8 cellular contexts compared by ENCODE assay signal in genomic region chrX:118839334-118839958, GRCh38. TPM values are rescaled to one million over a fixed set of nuclear protein-coding genes. Genes with fewer than 3 reads are reported as not detected.
DNase-seq lines count a peak whose midpoint lies in the region; ATAC-seq and TF ChIP-seq lines count a peak whose summit lies in the region.

No MANE protein-coding gene starts in this region.

- CTCF ChIA-PET in activated CD8-positive, alpha-beta memory T cell treated with anti-CD3 and anti-CD28 coated beads, Interleukin-2, amount 10 ng/mL, durations not matched to agents 7 days and 5 days (lab: Charles Lee), result interaction anchor here (0.7 to 1.7 kb wide), 12 partner anchors 8 to 379 kb away, joined by 3 to 13 read pairs (median 3); partner anchors contain the start of genes LONRF3 and ZCCHC12

- H3K4me1 Mint-ChIP-seq in activated CD8-positive, alpha-beta memory T cell treated with anti-CD3 and anti-CD28 coated beads, Interleukin-2, amount 10 ng/mL, durations not matched to agents 7 days and 5 days, result peaks cover 1% of the 10 kb centered on the region
- H3K4me1 Mint-ChIP-seq in endothelial cell (ENCODE audit: unreplicated experiment), result no peaks in the 10 kb centered on the region

- H3K4me3 ChIP-seq in H7 (ENCODE audit: insufficient read depth, low read depth, low read length), result peak overlapping the region; percentile 47

- H3K4me3 Mint-ChIP-seq in activated CD8-positive, alpha-beta memory T cell treated with anti-CD3 and anti-CD28 coated beads, Interleukin-2, amount 10 ng/mL, durations not matched to agents 7 days and 5 days, result peak overlapping the region; percentile 24
- H3K4me3 Mint-ChIP-seq in endothelial cell (ENCODE audit: unreplicated experiment), result no peak overlapping the region

- H3K27me3 ChIP-seq in H7 (ENCODE audit: control insufficient read depth, insufficient read depth, low read length), result peaks cover 16% of the 10 kb centered on the region

- H3K36me3 Mint-ChIP-seq in activated CD8-positive, alpha-beta memory T cell treated with anti-CD3 and anti-CD28 coated beads, Interleukin-2, amount 10 ng/mL, durations not matched to agents 7 days and 5 days, result no peaks in the 10 kb centered on the region
- no peaks in the 10 kb centered on the region for H3K36me3 Mint-ChIP-seq in endothelial cell (ENCODE audit: low read depth, unreplicated experiment)

- H3K27me3 Mint-ChIP-seq in activated CD8-positive, alpha-beta memory T cell treated with anti-CD3 and anti-CD28 coated beads, Interleukin-2, amount 10 ng/mL, durations not matched to agents 7 days and 5 days, result peaks cover 23% of the 10 kb centered on the region
- no peaks in the 10 kb centered on the region for H3K27me3 Mint-ChIP-seq in endothelial cell (ENCODE audit: unreplicated experiment)

- in situ Hi-C loops in Caki2 (cut with HindIII; ENCODE audit: low pct_unique_long_range_greater_than_20kb, low sequenced_read_pairs), result no loop called here

- no peaks in the 10 kb centered on the region for H3K9me3 Mint-ChIP-seq in activated CD8-positive, alpha-beta memory T cell treated with anti-CD3 and anti-CD28 coated beads, Interleukin-2, amount 10 ng/mL, durations not matched to agents 7 days and 5 days (ENCODE audit: low read depth)
- no peaks in the 10 kb centered on the region for H3K9me3 Mint-ChIP-seq in endothelial cell (ENCODE audit: unreplicated experiment)

- DNase-seq in Caki2 (ENCODE audit: low read depth), result peak; percentile 73
- DNase-seq in H7, result peak; percentile 96
- DNase-seq in NCI-H2227 treated with DMSO at 0.1 percent for 48 hours (lab: John Stamatoyannopoulos, UW), result peak; percentile 58
- peak; percentile 66 for DNase-seq in activated CD8-positive, alpha-beta memory T cell treated with anti-CD3 and anti-CD28 coated beads, Interleukin-2, amount 10 ng/mL, durations not matched to agents 7 days and 5 days
- peak; percentile 72 for DNase-seq in endothelial cell (ENCODE audit: low spot score)
- DNase-seq in mesenteric fat pad (ENCODE audit: low spot score), result peak; percentile 91
- DNase-seq in stimulated activated CD8-positive, alpha-beta memory T cell treated with anti-CD3 and anti-CD28 coated beads, Interleukin-12 subunit alpha, Interleukin-12 subunit beta, amount 100 ng/mL, for 4 hours (ENCODE audit: low read depth), result peak; percentile 30
- DNase-seq in SHP77 treated with DMSO at 0.1 percent for 48 hours (lab: John Stamatoyannopoulos, UW), result no peak

- peak; percentile 65 for ATAC-seq in activated CD8-positive, alpha-beta memory T cell treated with anti-CD3 and anti-CD28 coated beads, Interleukin-2, amount 10 ng/mL, durations not matched to agents 7 days and 5 days

- no peaks in the 10 kb centered on the region for H3K36me3 ChIP-seq in H7 (replicated peaks; ENCODE audit: control insufficient read depth, insufficient read depth, low read length)

- no peak overlapping the region for H3K27ac Mint-ChIP-seq in activated CD8-positive, alpha-beta memory T cell treated with anti-CD3 and anti-CD28 coated beads, Interleukin-2, amount 10 ng/mL, durations not matched to agents 7 days and 5 days
- no peak overlapping the region for H3K27ac Mint-ChIP-seq in endothelial cell (ENCODE audit: unreplicated experiment)

- peak; percentile 74 for TF ChIP-seq CTCF in endothelial cell (IDR thresholded peaks at IDR 0.05; ENCODE audit: unreplicated experiment)

RNA-seq across cellular contexts. Expression of gene ZCCHC12, which starts 15.8 kb away (rescaled TPM):
- total RNA-seq in Caki2 (2014; rRNA removed; shearing (Covaris generic); ENCODE audit: low replicate concordance), result not detected in 2 replicates
- 0.07 and 0.45 TPM in 2 replicates for total RNA-seq in H7 (2014; rRNA removed; shearing (Covaris generic))
- total RNA-seq in activated CD8-positive, alpha-beta memory T cell treated with anti-CD3 and anti-CD28 coated beads, Interleukin-2, amount 10 ng/mL, durations not matched to agents 7 days and 5 days, result not detected
- total RNA-seq in endothelial cell (ENCODE audit: unreplicated experiment) (0.44 TPM), mesenteric fat pad (not detected)
